Comparison of ENCODE assay signal across 8 cellular contexts in the genomic region with DNA sequence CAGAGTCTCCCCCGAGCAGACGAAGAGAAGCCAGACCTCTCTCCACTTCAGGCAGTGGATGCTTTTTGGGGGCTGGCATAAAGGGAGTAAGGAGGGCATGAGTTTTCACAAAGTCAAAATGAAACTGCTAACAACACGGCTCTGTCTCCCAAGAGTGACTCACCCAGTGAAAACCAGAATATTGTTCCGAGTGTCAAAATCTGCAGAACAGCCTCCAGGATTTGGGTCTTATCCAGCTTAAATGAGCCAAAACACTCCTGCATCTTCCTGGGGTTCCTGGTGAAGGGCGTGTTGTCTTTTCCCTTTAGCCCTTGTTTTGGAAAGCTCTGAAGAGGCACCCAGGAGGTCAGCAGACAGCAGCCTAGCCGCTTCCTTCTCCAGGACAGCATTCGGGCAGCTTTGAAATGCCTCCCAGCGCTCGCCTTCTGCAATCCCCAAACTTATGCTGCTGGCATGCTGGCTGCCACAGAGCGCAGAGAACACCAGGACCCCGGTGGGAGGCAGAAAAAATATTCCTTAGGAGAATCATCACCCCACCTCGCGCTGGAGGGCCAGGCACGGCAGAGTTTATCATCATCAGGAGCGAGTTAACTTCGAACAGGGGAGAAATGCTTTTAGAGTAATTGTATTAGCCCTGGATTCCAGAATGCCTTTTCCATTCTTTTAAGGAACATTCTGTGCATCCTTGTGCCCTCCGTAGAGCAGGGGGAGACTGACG.
DNase-seq lines count a peak whose midpoint lies in the region; ATAC-seq, FAIRE-seq and TF ChIP-seq lines count a peak whose summit lies in the region.

No MANE protein-coding gene starts in this region.

- H3K4me3 Mint-ChIP-seq in neural progenitor cell = no peak overlapping the region

- no peak for ATAC-seq in GM21576 (IDR thresholded peaks at IDR 0.05; ENCODE audit: unreplicated experiment)

- H3K9ac ChIP-seq in neural progenitor cell = no peak overlapping the region

- H3K79me2 ChIP-seq in neural progenitor cell (ENCODE audit: low read depth) = no peaks in the 10 kb centered on the region

- no peaks in the 10 kb centered on the region for H3K36me3 Mint-ChIP-seq in neural progenitor cell

- peak; percentile 61 for FAIRE-seq in endometrium (lab: Jason Lieb, UNC)

- TF ChIP-seq CTCF in AG10803 (conservative IDR thresholded peaks at IDR 0.05; ENCODE audit: low read length) (no peak), neural progenitor cell (IDR thresholded peaks at IDR 0.05) (no peak)

- H3K27me3 ChIP-seq in neural progenitor cell = no peaks in the 10 kb centered on the region

- H3K4me3 ChIP-seq in AG10803 (ENCODE audit: low read length) = peak overlapping the region; percentile 50
- H3K4me3 ChIP-seq in neural progenitor cell = no peak overlapping the region

- peaks cover 26% of the 10 kb centered on the region for H3F3A ChIP-seq in neural progenitor cell (ENCODE audit: low read depth)

- H3K4me1 ChIP-seq in neural progenitor cell = peaks cover 32% of the 10 kb centered on the region

- peak; percentile 77 for DNase-seq in AG10803 (ENCODE audit: low read depth)
- peak; percentile 67 for DNase-seq in NCI-H226
- no peak for DNase-seq in neural progenitor cell (ENCODE audit: low spot score)
- DNase-seq in RKO (ENCODE audit: low spot score) = no peak
- no peak for DNase-seq in mesenteric fat pad (ENCODE audit: low spot score)
- DNase-seq in activated CD4-positive, alpha-beta T cell treated with anti-CD3 and anti-CD28 coated beads for 1 hour = no peak

- peaks cover 22% of the 10 kb centered on the region for H3K27me3 Mint-ChIP-seq in neural progenitor cell (ENCODE audit: insufficient read depth, low read depth)

- H3K36me3 ChIP-seq in neural progenitor cell = no peaks in the 10 kb centered on the region

- H3K9me3 Mint-ChIP-seq in neural progenitor cell = no peaks in the 10 kb centered on the region

- H3K9me3 ChIP-seq in neural progenitor cell (ENCODE audit: low read depth) = no peaks in the 10 kb centered on the region

- peaks cover 63% of the 10 kb centered on the region for H3K4me1 Mint-ChIP-seq in neural progenitor cell

- H2AFZ ChIP-seq in neural progenitor cell (replicated peaks) = no peak overlapping the region

- H3K27ac ChIP-seq in neural progenitor cell = no peak overlapping the region

- no peak overlapping the region for H3K27ac Mint-ChIP-seq in neural progenitor cell

- H3K4me2 ChIP-seq in neural progenitor cell = peak overlapping the region; percentile 2

- H4K20me1 ChIP-seq in neural progenitor cell (ENCODE audit: low read depth) = no peaks in the 10 kb centered on the region

Comparison
In these comparisons a context has a peak if more than half of its experiments do, and no peak if none do; other contexts are left out.
1. DNase-seq: peak in AG10803 (single experiment) and NCI-H226 (single experiment); none in neural progenitor cell (single experiment), RKO (single experiment), mesenteric fat pad (single experiment) and activated CD4-positive, alpha-beta T cell treated with anti-CD3 and anti-CD28 coated beads for 1 hour (single experiment).